8 cellular contexts compared by ENCODE assay signal in the genomic region with DNA sequence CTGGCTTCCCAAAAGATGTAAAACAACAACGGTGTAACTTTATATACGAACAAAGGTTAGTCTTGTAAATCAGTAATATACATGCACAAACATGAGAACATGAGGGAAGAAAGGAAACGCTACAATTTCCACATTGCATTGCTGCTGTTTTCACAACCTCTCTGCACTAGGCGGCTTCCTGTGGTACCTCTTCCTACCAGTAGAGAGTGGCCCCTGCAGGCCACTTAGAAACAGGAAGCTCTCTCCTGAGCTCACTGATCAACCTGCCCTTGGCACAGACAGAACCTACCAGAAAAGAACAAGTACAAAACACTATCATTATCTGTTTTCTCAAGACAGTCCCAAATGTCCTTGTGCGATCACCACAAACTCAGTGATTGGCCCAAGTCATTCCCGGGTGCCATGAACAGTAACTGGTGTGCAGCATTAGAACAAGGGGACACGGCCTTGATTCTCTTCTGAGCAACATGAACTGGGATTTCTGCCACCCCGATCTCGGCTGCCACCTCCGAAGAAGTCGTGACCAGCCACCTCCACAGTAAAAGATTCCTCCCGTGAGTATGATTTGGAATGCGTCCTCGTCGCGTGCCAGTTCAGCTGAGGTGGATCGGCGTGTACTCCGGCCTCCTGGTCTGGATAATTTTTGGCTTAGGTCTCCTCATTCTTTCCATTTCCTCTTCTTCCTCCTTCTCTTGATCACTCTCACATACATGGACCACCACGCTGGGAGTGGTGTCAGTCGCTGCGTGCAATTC. TPM values are rescaled to one million over a fixed set of nuclear protein-coding genes. Genes with fewer than 3 reads are reported as not detected.
DNase-seq lines count a peak whose midpoint lies in the region; ATAC-seq and TF ChIP-seq lines count a peak whose summit lies in the region.

No MANE protein-coding gene starts in this region.

- CTCF ChIA-PET in Calu3 (lab: Charles Lee): interaction anchor here (0.6 to 1.0 kb wide), 3 partner anchors 9 to 85 kb away, joined by 3 to 5 read pairs (median 4); no protein-coding TSS in a partner anchor
- CTCF ChIA-PET in IMR-90 (lab: Yijun Ruan, JAX): no interaction called here

- no peak overlapping the region for H4K5ac ChIP-seq in IMR-90 (ENCODE audit: low read depth, low read length)

- H4K91ac ChIP-seq in IMR-90 (ENCODE audit: insufficient read depth, low read depth, low read length): no peak overlapping the region

- dilution Hi-C loops in IMR-90 (cut with HindIII; ENCODE audit: low sequenced_read_pairs, unreplicated experiment): no loop called here

- no peak overlapping the region for H3K4me3 ChIP-seq in IMR-90 (ENCODE audit: insufficient read depth, low read depth, low read length)
- H3K4me3 ChIP-seq in right lobe of liver: no peak overlapping the region
- H3K4me3 ChIP-seq in esophagus squamous epithelium: no peak overlapping the region

- H2AK5ac ChIP-seq in IMR-90 (ENCODE audit: low read depth, low read length): no peak overlapping the region

- H3K79me1 ChIP-seq in IMR-90 (ENCODE audit: low read depth in 1 of 2, low read length in 2 of 2): peaks cover 20 to 46% of the 10 kb centered on the region in 2 experiments

- H3K9me3 Mint-ChIP-seq in Calu3 (ENCODE audit: low read depth, unreplicated experiment): no peaks in the 10 kb centered on the region
- H3K9me3 Mint-ChIP-seq in activated naive CD8-positive, alpha-beta T cell treated with anti-CD3 and anti-CD28 coated beads for 36 hours: no peaks in the 10 kb centered on the region

- H2BK15ac ChIP-seq in IMR-90 (ENCODE audit: low read depth, low read length): no peak overlapping the region

- H3K9me1 ChIP-seq in IMR-90 (ENCODE audit: insufficient read depth, low read length): peaks cover 19% of the 10 kb centered on the region

- H2AFZ ChIP-seq in IMR-90 (replicated peaks; ENCODE audit: low read length, poor library complexity): no peak overlapping the region

- no peak overlapping the region for H2BK120ac ChIP-seq in IMR-90 (ENCODE audit: low read depth, low read length)

- DNase-seq in Calu3 (no peak), IMR-90 (no peak), right lobe of liver (no peak), esophagus squamous epithelium (lab: John Stamatoyannopoulos, UW) (no peak), putamen (ENCODE audit: low spot score) (no peak), nucleus accumbens (lab: John Stamatoyannopoulos, UW) (no peak)
- DNase-seq in activated naive CD8-positive, alpha-beta T cell treated with anti-CD3 and anti-CD28 coated beads for 36 hours: peak; percentile 13

- H3K36me3 ChIP-seq in IMR-90 (ENCODE audit: control insufficient read depth, insufficient read depth, low read length) (peaks cover 51% of the 10 kb centered on the region), right lobe of liver (peaks cover 3 to 42% (median 11%) of the 10 kb centered on the region in 4 donors), esophagus squamous epithelium (peaks cover 0 to 54% (median 7%) of the 10 kb centered on the region in 3 donors)

- 94% methylated on average over 12 of the region's 22 CpGs; no CpG with 5 or more reads in 1 of the 2 experiments for WGBS in IMR-90 (ENCODE audit: extremely low coverage in 2 of 2, insufficient read length in 1 of 2), 2 experiments
- 55% methylated on average over 21 of the region's 22 CpGs for WGBS in right lobe of liver (ENCODE audit: insufficient coverage, low coverage, low lambda C conversion rate, missing lambda C conversion rate)
- WGBS in esophagus squamous epithelium, 2 donors: 85 to 91% methylated on average over 20 to 22 of the region's 22 CpGs

- H3K4ac ChIP-seq in IMR-90 (ENCODE audit: low read depth, low read length): no peak overlapping the region

- no peak overlapping the region for H3K18ac ChIP-seq in IMR-90 (ENCODE audit: low read depth, low read length)

- H3K9ac ChIP-seq in IMR-90 (ENCODE audit: low read depth, low read length): no peak overlapping the region

- BruUV-seq in Calu3 (replicated peaks; lab: Mats Ljungman, UMichigan): no TSS peak
- BruUV-seq in IMR-90 (replicated peaks; lab: Mats Ljungman, UMichigan): no TSS peak

- H3K27me3 Mint-ChIP-seq in Calu3 (ENCODE audit: unreplicated experiment): no peaks in the 10 kb centered on the region
- H3K27me3 Mint-ChIP-seq in activated naive CD8-positive, alpha-beta T cell treated with anti-CD3 and anti-CD28 coated beads for 36 hours: no peaks in the 10 kb centered on the region

- H3K56ac ChIP-seq in IMR-90 (ENCODE audit: extremely low read depth, insufficient read depth, low read length): no peak overlapping the region

- peaks cover 3% of the 10 kb centered on the region for H3K4me1 Mint-ChIP-seq in Calu3 (ENCODE audit: low read depth, unreplicated experiment)
- H3K4me1 Mint-ChIP-seq in activated naive CD8-positive, alpha-beta T cell treated with anti-CD3 and anti-CD28 coated beads for 36 hours: peaks cover 21% of the 10 kb centered on the region

- H4K8ac ChIP-seq in IMR-90 (ENCODE audit: low read depth in 2 of 2, low read length in 2 of 2): no peak overlapping the region

- peak; percentile 35 for TF ChIP-seq RAD21 in IMR-90 (IDR thresholded peaks at IDR 0.05; ENCODE audit: low read length)

- H3K9me3 ChIP-seq in IMR-90 (ENCODE audit: control insufficient read depth, insufficient read depth, low read length) (no peaks in the 10 kb centered on the region), right lobe of liver (no peaks in the 10 kb centered on the region), esophagus squamous epithelium (no peaks in the 10 kb centered on the region)

- TF ChIP-seq POLR2A in IMR-90 (IDR thresholded peaks at IDR 0.05; ENCODE audit: low read depth, low read length) (no peak), right lobe of liver (IDR thresholded peaks at IDR 0.05) (peak; percentile 24), esophagus squamous epithelium (IDR thresholded peaks at IDR 0.05) (no peak)

- H3K4me1 ChIP-seq in IMR-90 (ENCODE audit: control insufficient read depth, insufficient read depth, low read length): peaks cover 9% of the 10 kb centered on the region
- H3K4me1 ChIP-seq in right lobe of liver: peaks cover 0 to 48% (median 9%) of the 10 kb centered on the region in 4 donors
- H3K4me1 ChIP-seq in esophagus squamous epithelium: peaks cover 4 to 20% (median 10%) of the 10 kb centered on the region in 3 donors

- H3K27ac Mint-ChIP-seq in Calu3 (ENCODE audit: unreplicated experiment): peak overlapping the region; percentile 33
- H3K27ac Mint-ChIP-seq in activated naive CD8-positive, alpha-beta T cell treated with anti-CD3 and anti-CD28 coated beads for 36 hours: peak overlapping the region; percentile 47

- no peak overlapping the region for H3K27ac ChIP-seq in IMR-90 (ENCODE audit: insufficient read depth, low read length)
- H3K27ac ChIP-seq in right lobe of liver: peak overlapping the region; percentile 7 to 97 (median 32)
- no peak overlapping the region for H3K27ac ChIP-seq in esophagus squamous epithelium

- H3K27me3 ChIP-seq in IMR-90 (ENCODE audit: control insufficient read depth, insufficient read depth, low read length) (no peaks in the 10 kb centered on the region), right lobe of liver (no peaks in the 10 kb centered on the region), esophagus squamous epithelium (no peaks in the 10 kb centered on the region)

- ATAC-seq in IMR-90 (ENCODE audit: low read depth) (no peak), right lobe of liver (peak in 3 of 4 donors; percentile 4 to 29 (median 26)), GM18858 (IDR thresholded peaks at IDR 0.05; ENCODE audit: unreplicated experiment) (no peak)

- POLR2A ChIA-PET in IMR-90 (lab: Charles Lee; ENCODE audit: unreplicated experiment): interaction anchor here (0.8 kb wide), 1 partner anchor 9 kb away, joined by 3 read pairs; no protein-coding TSS in a partner anchor

- no peak overlapping the region for H3K4me2 ChIP-seq in IMR-90 (ENCODE audit: low read depth, low read length)

- H2AK9ac ChIP-seq in IMR-90 (replicated peaks; ENCODE audit: low read depth, low read length, poor library complexity): no peak overlapping the region

- in situ Hi-C loops in IMR-90 (cut with MboI; ENCODE audit: low sequenced_read_pairs): no loop called here

- peak overlapping the region; percentile 29 for H2BK5ac ChIP-seq in IMR-90 (ENCODE audit: low read depth, low read length, poor library complexity, severe bottlenecking)

- H3K36me3 Mint-ChIP-seq in Calu3 (ENCODE audit: insufficient read depth, unreplicated experiment): peaks cover 24% of the 10 kb centered on the region
- peaks cover 12% of the 10 kb centered on the region for H3K36me3 Mint-ChIP-seq in activated naive CD8-positive, alpha-beta T cell treated with anti-CD3 and anti-CD28 coated beads for 36 hours

- no peak overlapping the region for H3K14ac ChIP-seq in IMR-90 (replicated peaks; ENCODE audit: low read depth, low read length)

- intact Hi-C loops in Calu3 (cut with micrococcal nuclease; ENCODE audit: unreplicated experiment): no loop called here
- intact Hi-C loops in IMR-90 (cut with micrococcal nuclease): no loop called here
- intact Hi-C loops in right lobe of liver (cut with DNase I): no loop called here
- intact Hi-C loops in esophagus squamous epithelium (cut with DNase I): no loop called here

- TF ChIP-seq CTCF in Calu3 (IDR thresholded peaks at IDR 0.05; ENCODE audit: unreplicated experiment): no peak
- TF ChIP-seq CTCF in IMR-90 (conservative IDR thresholded peaks at IDR 0.05; ENCODE audit: low read depth, low read length): 0 out of 2 replicates have a peak, but pooled peaks have one; percentile 19
- peak; percentile 30 to 59 (median 34) for TF ChIP-seq CTCF in right lobe of liver (IDR thresholded peaks at IDR 0.05)
- peak in 3 of 6 experiments; percentile 10 to 41 (median 24) for TF ChIP-seq CTCF in esophagus squamous epithelium (IDR thresholded peaks at IDR 0.05)

- H3K4me3 Mint-ChIP-seq in Calu3 (ENCODE audit: low read depth, unreplicated experiment): no peak overlapping the region
- H3K4me3 Mint-ChIP-seq in activated naive CD8-positive, alpha-beta T cell treated with anti-CD3 and anti-CD28 coated beads for 36 hours: no peak overlapping the region

- peaks cover 47% of the 10 kb centered on the region for H4K20me1 ChIP-seq in IMR-90 (ENCODE audit: insufficient read depth, low read length)

- H3K23ac ChIP-seq in IMR-90 (ENCODE audit: low read depth, low read length): no peak overlapping the region

- no peak overlapping the region for H2BK20ac ChIP-seq in IMR-90 (ENCODE audit: low read depth, low read length)

TF ChIP-seq in IMR-90, 13 proteins besides CTCF, POLR2A, EP300 and RAD21 (continues in another document):
- no peak for TF ChIP-seq BHLHE40 (IDR thresholded peaks at IDR 0.05; ENCODE audit: low read depth, low read length)

RNA-seq across cellular contexts. Expression of gene KCNE1, which starts 5.7 kb away (rescaled TPM):
- total RNA-seq in Calu3 (2022) (0.28 TPM in 1 of 2 replicates, not detected in the other), IMR-90 (2012; rRNA removed) (0.83 and 0.90 TPM in 2 replicates), right lobe of liver (1 to 10 TPM; 1.3 to 5.4 (median 2.3) TPM), esophagus squamous epithelium (1 to 10 TPM in 1 of 4 donors, under 1 TPM in 2, not detected in 1; 0.82 to 2.3 (median 0.83) TPM)
- polyA plus RNA-seq in IMR-90 (2012; rRNA removed): 0.37 and 0.46 TPM in 2 replicates
- polyA plus RNA-seq in IMR-90 (2012; cell fraction: cytosol; rRNA removed): 0.22 and 0.25 TPM in 2 replicates
- polyA plus RNA-seq in IMR-90 (2012; cell fraction: nucleus; rRNA removed; ENCODE audit: low replicate concordance): 0.92 and 1.2 TPM in 2 replicates
- under 1 TPM in 1 of 2 experiments, not detected in 1; 0.14 TPM for total RNA-seq in activated naive CD8-positive, alpha-beta T cell treated with anti-CD3 and anti-CD28 coated beads for 36 hours

Comparison
In these comparisons a context has a peak if more than half of its experiments do, and no peak if none do; other contexts are left out.
1. ATAC-seq: peak in right lobe of liver (3 of 4); none in IMR-90 (single experiment) and GM18858 (single experiment).
2. H3K27ac ChIP-seq: peak in right lobe of liver (3 of 3); none in IMR-90 (single experiment) and esophagus squamous epithelium (0 of 4).